13 cellular contexts compared by ENCODE assay signal in the genomic region with DNA sequence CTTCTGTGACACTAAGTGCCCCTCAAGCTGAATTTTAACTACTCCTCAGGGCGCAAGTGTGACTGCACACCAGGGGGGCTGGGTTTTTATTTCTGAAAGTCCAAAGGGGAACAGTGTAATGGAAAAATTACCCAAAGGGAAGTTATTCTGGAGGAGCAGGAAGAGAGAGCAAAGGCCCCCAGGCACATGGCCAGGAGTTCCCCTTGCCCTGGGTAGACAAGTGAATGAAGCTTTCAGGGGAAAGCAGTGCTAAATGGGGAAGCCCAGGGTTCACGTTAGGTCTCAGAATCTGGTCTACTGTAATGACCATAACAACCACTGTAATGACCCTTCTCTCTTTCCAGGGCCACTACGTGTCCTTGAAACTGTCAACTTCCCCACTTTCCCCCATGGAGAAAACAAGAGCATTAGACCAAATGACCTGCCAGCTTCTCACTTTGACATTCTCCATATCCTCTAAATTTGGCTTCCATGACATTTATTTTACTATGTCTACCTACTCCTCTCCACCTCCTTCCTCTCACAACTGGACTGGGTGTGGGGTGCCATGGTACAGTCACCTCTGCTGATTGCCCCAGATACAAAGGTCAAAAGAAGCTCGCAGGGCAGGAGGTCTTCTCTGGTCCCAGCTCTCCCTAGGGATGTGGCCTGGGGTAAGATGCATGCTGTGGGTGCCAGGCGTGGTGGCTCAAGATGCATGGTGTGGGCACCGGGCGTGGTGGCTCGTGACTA. TPM values are rescaled to one million over a fixed set of nuclear protein-coding genes. Genes with fewer than 3 reads are reported as not detected.
DNase-seq lines count a peak whose midpoint lies in the region; ATAC-seq, FAIRE-seq and TF ChIP-seq lines count a peak whose summit lies in the region.
"Had no signal": no experiment of that assay in that cellular context is flagged by ENCODE, and none has a peak within 500 bp of the region (broad histone marks: within the 10 kb centered on the region; RNA-seq: fewer than 3 reads in every experiment).

No MANE protein-coding gene starts in this region.

- H3K36me3 Mint-ChIP-seq in activated CD4-positive, alpha-beta memory T cell treated with anti-CD3 and anti-CD28 coated beads, Interleukin-2, amount 10 ng/mL, durations not matched to agents 7 days and 5 days (ENCODE audit: low read depth), result no peaks in the 10 kb centered on the region
- no peaks in the 10 kb centered on the region for H3K36me3 Mint-ChIP-seq in activated CD8-positive, alpha-beta T cell treated with anti-CD3 and anti-CD28 coated beads, Interleukin-2, amount 10 ng/mL, durations not matched to agents 7 days and 5 days (ENCODE audit: low read depth)
- H3K36me3 Mint-ChIP-seq in osteocyte (ENCODE audit: unreplicated experiment), result no peaks in the 10 kb centered on the region

- H3K4me1 Mint-ChIP-seq in activated CD4-positive, alpha-beta memory T cell treated with anti-CD3 and anti-CD28 coated beads, Interleukin-2, amount 10 ng/mL, durations not matched to agents 7 days and 5 days, result no peaks in the 10 kb centered on the region
- no peaks in the 10 kb centered on the region for H3K4me1 Mint-ChIP-seq in activated CD8-positive, alpha-beta T cell treated with anti-CD3 and anti-CD28 coated beads, Interleukin-2, amount 10 ng/mL, durations not matched to agents 7 days and 5 days (ENCODE audit: low read depth)
- H3K4me1 Mint-ChIP-seq in osteocyte (ENCODE audit: unreplicated experiment), result no peaks in the 10 kb centered on the region

- H3K27me3 Mint-ChIP-seq in activated CD4-positive, alpha-beta memory T cell treated with anti-CD3 and anti-CD28 coated beads, Interleukin-2, amount 10 ng/mL, durations not matched to agents 7 days and 5 days, result peaks cover 5% of the 10 kb centered on the region
- no peaks in the 10 kb centered on the region for H3K27me3 Mint-ChIP-seq in activated CD8-positive, alpha-beta T cell treated with anti-CD3 and anti-CD28 coated beads, Interleukin-2, amount 10 ng/mL, durations not matched to agents 7 days and 5 days (ENCODE audit: low read depth)
- H3K27me3 Mint-ChIP-seq in osteocyte (ENCODE audit: unreplicated experiment), result peaks cover 17% of the 10 kb centered on the region

- TF ChIP-seq CTCF in bronchial epithelial cell (IDR thresholded peaks at IDR 0.05; ENCODE audit: insufficient read depth, low read length, severe bottlenecking) (no peak), osteocyte (IDR thresholded peaks at IDR 0.05) (no peak), brain microvascular endothelial cell (IDR thresholded peaks at IDR 0.05; ENCODE audit: low read depth, low read length, missing control alignments) (no peak)

- no peaks in the 10 kb centered on the region for H3K9me3 Mint-ChIP-seq in activated CD4-positive, alpha-beta memory T cell treated with anti-CD3 and anti-CD28 coated beads, Interleukin-2, amount 10 ng/mL, durations not matched to agents 7 days and 5 days
- no peaks in the 10 kb centered on the region for H3K9me3 Mint-ChIP-seq in activated CD8-positive, alpha-beta T cell treated with anti-CD3 and anti-CD28 coated beads, Interleukin-2, amount 10 ng/mL, durations not matched to agents 7 days and 5 days (ENCODE audit: insufficient read depth)
- H3K9me3 Mint-ChIP-seq in osteocyte (ENCODE audit: unreplicated experiment), result no peaks in the 10 kb centered on the region

- no peak overlapping the region for H3K27ac ChIP-seq in brain microvascular endothelial cell
- H3K27ac ChIP-seq: PC-9 had no signal

- DNase-seq in bronchial epithelial cell (ENCODE audit: low read depth) (no peak), pons (ENCODE audit: low spot score) (peak; percentile 79), osteocyte (ENCODE audit: extremely low spot score, unreplicated experiment) (no peak), brain microvascular endothelial cell (no peak)
- DNase-seq in activated CD4-positive, alpha-beta memory T cell treated with anti-CD3 and anti-CD28 coated beads, Interleukin-2, amount 10 ng/mL, durations not matched to agents 7 days and 5 days, result no peak
- no peak for DNase-seq in activated CD8-positive, alpha-beta T cell treated with anti-CD3 and anti-CD28 coated beads, Interleukin-2, amount 10 ng/mL, durations not matched to agents 7 days and 5 days
- DNase-seq: activated CD4-positive, alpha-beta T cell treated with anti-CD3 and anti-CD28 coated beads for 4 hours; erythroblast; PC-9; retina had no signal

- CTCF ChIA-PET in activated CD4-positive, alpha-beta memory T cell treated with anti-CD3 and anti-CD28 coated beads, Interleukin-2, amount 10 ng/mL, durations not matched to agents 7 days and 5 days (lab: Charles Lee), result interaction anchor here (2.5 kb wide), 1 partner anchor 20 kb away, joined by 6 read pairs; no protein-coding TSS in a partner anchor
- CTCF ChIA-PET in activated CD8-positive, alpha-beta T cell treated with anti-CD3 and anti-CD28 coated beads, Interleukin-2, amount 10 ng/mL, durations not matched to agents 7 days and 5 days (lab: Charles Lee), result interaction anchor here (0.9 kb wide), 1 partner anchor 20 kb away, joined by 5 read pairs; no protein-coding TSS in a partner anchor

- peak; percentile 32 for FAIRE-seq in bronchial epithelial cell (lab: Jason Lieb, UNC)
- FAIRE-seq: GM18507 had no signal

- no peak overlapping the region for H3K27ac Mint-ChIP-seq in activated CD4-positive, alpha-beta memory T cell treated with anti-CD3 and anti-CD28 coated beads, Interleukin-2, amount 10 ng/mL, durations not matched to agents 7 days and 5 days
- H3K27ac Mint-ChIP-seq in activated CD8-positive, alpha-beta T cell treated with anti-CD3 and anti-CD28 coated beads, Interleukin-2, amount 10 ng/mL, durations not matched to agents 7 days and 5 days, result no peak overlapping the region
- H3K27ac Mint-ChIP-seq in osteocyte (ENCODE audit: unreplicated experiment), result no peak overlapping the region

- H3K27me3 ChIP-seq in bronchial epithelial cell (ENCODE audit: control insufficient read depth, insufficient read depth, low read length) (no peaks in the 10 kb centered on the region), brain microvascular endothelial cell (replicated peaks) (no peaks in the 10 kb centered on the region)

- H3K4me3 ChIP-seq in bronchial epithelial cell (ENCODE audit: low read depth, low read length) (no peak overlapping the region), brain microvascular endothelial cell (ENCODE audit: low read depth, low read length) (no peak overlapping the region)
- H3K4me3 ChIP-seq: PC-9 had no signal

- H3K4me3 Mint-ChIP-seq in activated CD4-positive, alpha-beta memory T cell treated with anti-CD3 and anti-CD28 coated beads, Interleukin-2, amount 10 ng/mL, durations not matched to agents 7 days and 5 days, result no peak overlapping the region
- no peak overlapping the region for H3K4me3 Mint-ChIP-seq in activated CD8-positive, alpha-beta T cell treated with anti-CD3 and anti-CD28 coated beads, Interleukin-2, amount 10 ng/mL, durations not matched to agents 7 days and 5 days
- H3K4me3 Mint-ChIP-seq in osteocyte (ENCODE audit: unreplicated experiment), result no peak overlapping the region

- H3K36me3 ChIP-seq in bronchial epithelial cell (ENCODE audit: control insufficient read depth, insufficient read depth, low read length) (no peaks in the 10 kb centered on the region), brain microvascular endothelial cell (replicated peaks) (no peaks in the 10 kb centered on the region)

- ATAC-seq in GM18508 (IDR thresholded peaks at IDR 0.05; ENCODE audit: insufficient read depth, unreplicated experiment) (peak; percentile 58), HG02973 (IDR thresholded peaks at IDR 0.05; ENCODE audit: unreplicated experiment) (peak; percentile 61)
- ATAC-seq in activated CD8-positive, alpha-beta T cell treated with anti-CD3 and anti-CD28 coated beads, Interleukin-2, amount 10 ng/mL, durations not matched to agents 7 days and 5 days, result no peak

- POLR2A ChIA-PET in activated CD4-positive, alpha-beta memory T cell treated with anti-CD3 and anti-CD28 coated beads, Interleukin-2, amount 10 ng/mL, durations not matched to agents 7 days and 5 days (lab: Charles Lee), result no interaction called here
- POLR2A ChIA-PET in activated CD8-positive, alpha-beta T cell treated with anti-CD3 and anti-CD28 coated beads, Interleukin-2, amount 10 ng/mL, durations not matched to agents 7 days and 5 days (lab: Charles Lee), result no interaction called here

- in situ Hi-C loops in brain microvascular endothelial cell (cut with HindIII; ENCODE audit: low pct_ligation_motif_present, low sequenced_read_pairs), result loop anchor here (25.0 kb wide), 1 partner anchor 392 kb away; the partner anchor contains the start of gene CES1

RNA-seq across cellular contexts. Expression of gene MMP2, which starts 34.1 kb away (rescaled TPM):
- total RNA-seq in bronchial epithelial cell (5.8 and 12.4 TPM in 2 replicates), osteocyte (421 and 452 TPM in 2 replicates)
- total RNA-seq in activated CD4-positive, alpha-beta memory T cell treated with anti-CD3 and anti-CD28 coated beads, Interleukin-2, amount 10 ng/mL, durations not matched to agents 7 days and 5 days, result under 1 TPM; 0.20 to 0.30 TPM
- not detected for total RNA-seq in activated CD8-positive, alpha-beta T cell treated with anti-CD3 and anti-CD28 coated beads, Interleukin-2, amount 10 ng/mL, durations not matched to agents 7 days and 5 days

Comparison
In these comparisons a context has a peak if more than half of its experiments do, and no peak if none do; other contexts are left out.
1. RNA of gene MMP2, which starts 34.1 kb away (total RNA-seq): 421 to 452 TPM in osteocyte; 5.8 to 12.4 TPM in bronchial epithelial cell, 0.20 to 0.30 TPM in activated CD4-positive, alpha-beta memory T cell treated with anti-CD3 and anti-CD28 coated beads, Interleukin-2, amount 10 ng/mL, durations not matched to agents 7 days and 5 days and not detected in activated CD8-positive, alpha-beta T cell treated with anti-CD3 and anti-CD28 coated beads, Interleukin-2, amount 10 ng/mL, durations not matched to agents 7 days and 5 days; every median in the first group is over 10 times any median in the second.